ENCODE assay signal across 13 cellular contexts in genomic region chr14:91395466-91395865, GRCh38. TPM values are rescaled to one million over a fixed set of nuclear protein-coding genes. Genes with fewer than 3 reads are reported as not detected.
DNase-seq lines count a peak whose midpoint lies in the region; ATAC-seq, FAIRE-seq and TF ChIP-seq lines count a peak whose summit lies in the region.
"Had no signal": no experiment of that assay in that cellular context is flagged by ENCODE, and none has a peak within 500 bp of the region (broad histone marks: within the 10 kb centered on the region; RNA-seq: fewer than 3 reads in every experiment).

No MANE protein-coding gene starts in this region.

- H3K9ac ChIP-seq in iPS-15b (ENCODE audit: low read depth, low read length) = peak overlapping the region; percentile 32
- no peak overlapping the region for H3K9ac ChIP-seq in PC-3 (ENCODE audit: low read length)

- CTCF ChIA-PET in PC-3 (lab: Charles Lee) = no interaction called here

- no peak overlapping the region for H3K4me3 ChIP-seq in iPS-15b (ENCODE audit: low read depth, low read length)
- no peak overlapping the region for H3K4me3 ChIP-seq in small intestine (ENCODE audit: low read depth in 1 of 2, low read length in 2 of 2)
- H3K4me3 ChIP-seq in PC-3 (ENCODE audit: low read length) = no peak overlapping the region
- H3K4me3 ChIP-seq: body of pancreas, upper lobe of right lung had no signal

- intact Hi-C loops in activated T-helper 1 cell treated with anti-CD3 and anti-CD28 coated beads, Interleukin-12 subunit alpha, Interleukin-12 subunit beta, Interleukin-2, Interleukin-4 antibody, amounts not matched to agents 30 ng/mL and 10 ng/mL and 1 ng/mL, durations not matched to agents 14 hours and 24 hours and 36 hours (cut with micrococcal nuclease) = no loop called here
- intact Hi-C loops in PC-3 (cut with micrococcal nuclease) = no loop called here

- H3K9me3 ChIP-seq in iPS-15b (ENCODE audit: control insufficient read depth, insufficient read depth, low read length) (no peaks in the 10 kb centered on the region), small intestine (ENCODE audit: control insufficient read depth, low read depth) (no peaks in the 10 kb centered on the region), PC-3 (ENCODE audit: low read length) (no peaks in the 10 kb centered on the region)
- H3K9me3 ChIP-seq: body of pancreas, upper lobe of right lung had no signal

- no peak for DNase-seq in activated T-cell treated with anti-CD3 and anti-CD28 coated beads, Interleukin-2, amount 50 U/mL, for 24 hours
- DNase-seq in activated T-cell treated with anti-CD3 and anti-CD28 coated beads, Interleukin-2, amount 50 U/mL, for 1 hour = no peak
- no peak for DNase-seq in activated T-helper 1 cell treated with anti-CD3 and anti-CD28 coated beads, Interleukin-12 subunit alpha, Interleukin-12 subunit beta, Interleukin-2, Interleukin-4 antibody, amounts not matched to agents 30 ng/mL and 10 ng/mL and 1 ng/mL, durations not matched to agents 14 hours and 24 hours and 36 hours (ENCODE audit: low spot score)
- DNase-seq in stimulated activated naive CD8-positive, alpha-beta T cell treated with anti-CD3 and anti-CD28 coated beads, Interleukin-15, amount 100 ng/mL, for 72 hours = no peak
- DNase-seq in small intestine (no peak), NCI-H2081 (lab: John Stamatoyannopoulos, UW) (no peak), PC-3 (no peak)
- DNase-seq: body of pancreas, NCI-H1436 treated with DMSO at 0.1 percent for 48 hours, SW 1271, upper lobe of right lung had no signal

- H2AFZ ChIP-seq in PC-3 (ENCODE audit: low read length) = no peak overlapping the region

- 85 to 91% (median 87%) methylated on average over 5 of the region's 5 CpGs for WGBS in small intestine, 3 donors

- H3K4me1 Mint-ChIP-seq in activated T-cell treated with anti-CD3 and anti-CD28 coated beads, Interleukin-2, amount 50 U/mL, for 24 hours (ENCODE audit: low read depth) = peaks cover 98% of the 10 kb centered on the region
- peaks cover 80% of the 10 kb centered on the region for H3K4me1 Mint-ChIP-seq in activated T-helper 1 cell treated with anti-CD3 and anti-CD28 coated beads, Interleukin-12 subunit alpha, Interleukin-12 subunit beta, Interleukin-2, Interleukin-4 antibody, amounts not matched to agents 30 ng/mL and 10 ng/mL and 1 ng/mL, durations not matched to agents 14 hours and 24 hours and 36 hours (ENCODE audit: low read depth)
- peaks cover 100% of the 10 kb centered on the region for H3K4me1 Mint-ChIP-seq in stimulated activated naive CD8-positive, alpha-beta T cell treated with anti-CD3 and anti-CD28 coated beads, Interleukin-15, amount 100 ng/mL, for 72 hours

- H3K27me3 ChIP-seq in iPS-15b (ENCODE audit: control insufficient read depth, insufficient read depth, low read length) (no peaks in the 10 kb centered on the region), small intestine (ENCODE audit: control insufficient read depth in 2 of 2, insufficient read depth in 2 of 2, low read length in 2 of 2) (no peaks in the 10 kb centered on the region), PC-3 (ENCODE audit: low read length) (no peaks in the 10 kb centered on the region)
- H3K27me3 ChIP-seq: body of pancreas, upper lobe of right lung had no signal

- H3F3A ChIP-seq in PC-3 (ENCODE audit: low read length, unreplicated experiment) = no peaks in the 10 kb centered on the region

- H3K79me2 ChIP-seq in PC-3 (ENCODE audit: low read length) = peaks cover 88% of the 10 kb centered on the region

- H3K4me3 Mint-ChIP-seq in activated T-cell treated with anti-CD3 and anti-CD28 coated beads, Interleukin-2, amount 50 U/mL, for 24 hours = peak overlapping the region; percentile 77
- H3K4me3 Mint-ChIP-seq in activated T-helper 1 cell treated with anti-CD3 and anti-CD28 coated beads, Interleukin-12 subunit alpha, Interleukin-12 subunit beta, Interleukin-2, Interleukin-4 antibody, amounts not matched to agents 30 ng/mL and 10 ng/mL and 1 ng/mL, durations not matched to agents 14 hours and 24 hours and 36 hours = peak overlapping the region; percentile 54
- H3K4me3 Mint-ChIP-seq in stimulated activated naive CD8-positive, alpha-beta T cell treated with anti-CD3 and anti-CD28 coated beads, Interleukin-15, amount 100 ng/mL, for 72 hours = peak overlapping the region; percentile 69 to 75

- no peak for ATAC-seq in stimulated activated naive CD8-positive, alpha-beta T cell treated with anti-CD3 and anti-CD28 coated beads, Interleukin-15, amount 100 ng/mL, for 72 hours
- ATAC-seq in PC-3 = no peak
- ATAC-seq: body of pancreas, upper lobe of right lung had no signal

- no peak for FAIRE-seq in small intestine (lab: Jason Lieb, UNC)
- FAIRE-seq: GM18507 had no signal

- H3K36me3 ChIP-seq in iPS-15b (ENCODE audit: control insufficient read depth, insufficient read depth, low read length) (no peaks in the 10 kb centered on the region), small intestine (ENCODE audit: control insufficient read depth in 2 of 2, insufficient read depth in 2 of 2, low read length in 2 of 2) (no peaks in the 10 kb centered on the region), PC-3 (ENCODE audit: low read depth, low read length) (no peaks in the 10 kb centered on the region)
- H3K36me3 ChIP-seq: upper lobe of right lung had no signal

- no peaks in the 10 kb centered on the region for H4K20me1 ChIP-seq in PC-3 (ENCODE audit: low read length)

- no peaks in the 10 kb centered on the region for H3K9me2 ChIP-seq in PC-3 (replicated peaks; ENCODE audit: low read length)

- H3K27me3 Mint-ChIP-seq in activated T-cell treated with anti-CD3 and anti-CD28 coated beads, Interleukin-2, amount 50 U/mL, for 24 hours = no peaks in the 10 kb centered on the region
- H3K27me3 Mint-ChIP-seq in activated T-helper 1 cell treated with anti-CD3 and anti-CD28 coated beads, Interleukin-12 subunit alpha, Interleukin-12 subunit beta, Interleukin-2, Interleukin-4 antibody, amounts not matched to agents 30 ng/mL and 10 ng/mL and 1 ng/mL, durations not matched to agents 14 hours and 24 hours and 36 hours (ENCODE audit: insufficient read depth) = no peaks in the 10 kb centered on the region
- no peaks in the 10 kb centered on the region for H3K27me3 Mint-ChIP-seq in stimulated activated naive CD8-positive, alpha-beta T cell treated with anti-CD3 and anti-CD28 coated beads, Interleukin-15, amount 100 ng/mL, for 72 hours

- no TSS peak for BruUV-seq in PC-3 (replicated peaks; lab: Mats Ljungman, UMichigan)

- H3K4me2 ChIP-seq in PC-3 (ENCODE audit: low read length) = no peak overlapping the region

- peaks cover 35% of the 10 kb centered on the region for H3K36me3 Mint-ChIP-seq in activated T-cell treated with anti-CD3 and anti-CD28 coated beads, Interleukin-2, amount 50 U/mL, for 24 hours (ENCODE audit: low read depth)
- H3K36me3 Mint-ChIP-seq in activated T-helper 1 cell treated with anti-CD3 and anti-CD28 coated beads, Interleukin-12 subunit alpha, Interleukin-12 subunit beta, Interleukin-2, Interleukin-4 antibody, amounts not matched to agents 30 ng/mL and 10 ng/mL and 1 ng/mL, durations not matched to agents 14 hours and 24 hours and 36 hours (ENCODE audit: low read depth) = peaks cover 22% of the 10 kb centered on the region

- TF ChIP-seq CTCF in PC-3 (conservative IDR thresholded peaks at IDR 0.05; ENCODE audit: low read depth, low read length) = no peak

- H3K27ac ChIP-seq in small intestine (ENCODE audit: low read depth in 1 of 2, low read length in 1 of 2) = no peak overlapping the region
- no peak overlapping the region for H3K27ac ChIP-seq in PC-3 (ENCODE audit: low read length)
- H3K27ac ChIP-seq: body of pancreas, upper lobe of right lung had no signal

- POLR2A ChIA-PET in PC-3 (lab: Charles Lee; ENCODE audit: unreplicated experiment) = interaction anchor here (0.6 kb wide), 1 partner anchor 22 kb away, joined by 4 read pairs; the partner anchor contains the start of gene CCDC88C

- H3K4me1 ChIP-seq in iPS-15b (ENCODE audit: control insufficient read depth, insufficient read depth, low read length) = peaks cover 39% of the 10 kb centered on the region
- H3K4me1 ChIP-seq in small intestine (ENCODE audit: control insufficient read depth in 2 of 2, insufficient read depth in 1 of 2, low read depth in 1 of 2, low read length in 1 of 2) = peaks cover 6 to 10% of the 10 kb centered on the region in 2 donors
- H3K4me1 ChIP-seq in PC-3 (ENCODE audit: insufficient read depth, low read length) = peaks cover 2% of the 10 kb centered on the region

- H3K9me3 Mint-ChIP-seq in activated T-cell treated with anti-CD3 and anti-CD28 coated beads, Interleukin-2, amount 50 U/mL, for 24 hours = no peaks in the 10 kb centered on the region
- H3K9me3 Mint-ChIP-seq in activated T-helper 1 cell treated with anti-CD3 and anti-CD28 coated beads, Interleukin-12 subunit alpha, Interleukin-12 subunit beta, Interleukin-2, Interleukin-4 antibody, amounts not matched to agents 30 ng/mL and 10 ng/mL and 1 ng/mL, durations not matched to agents 14 hours and 24 hours and 36 hours = no peaks in the 10 kb centered on the region
- H3K9me3 Mint-ChIP-seq in stimulated activated naive CD8-positive, alpha-beta T cell treated with anti-CD3 and anti-CD28 coated beads, Interleukin-15, amount 100 ng/mL, for 72 hours = no peaks in the 10 kb centered on the region

- H3K27ac Mint-ChIP-seq in activated T-cell treated with anti-CD3 and anti-CD28 coated beads, Interleukin-2, amount 50 U/mL, for 24 hours = peak overlapping the region; percentile 95
- peak overlapping the region; percentile 93 for H3K27ac Mint-ChIP-seq in activated T-helper 1 cell treated with anti-CD3 and anti-CD28 coated beads, Interleukin-12 subunit alpha, Interleukin-12 subunit beta, Interleukin-2, Interleukin-4 antibody, amounts not matched to agents 30 ng/mL and 10 ng/mL and 1 ng/mL, durations not matched to agents 14 hours and 24 hours and 36 hours
- peak overlapping the region; percentile 74 to 96 for H3K27ac Mint-ChIP-seq in stimulated activated naive CD8-positive, alpha-beta T cell treated with anti-CD3 and anti-CD28 coated beads, Interleukin-15, amount 100 ng/mL, for 72 hours

RNA-seq across cellular contexts. Expression of gene CCDC88C, which starts 22.2 kb away (rescaled TPM):
- 85.9 and 91.7 TPM in 2 replicates for total RNA-seq in activated T-helper 1 cell treated with anti-CD3 and anti-CD28 coated beads, Interleukin-12 subunit alpha, Interleukin-12 subunit beta, Interleukin-2, Interleukin-4 antibody, amounts not matched to agents 30 ng/mL and 10 ng/mL and 1 ng/mL, durations not matched to agents 14 hours and 24 hours and 36 hours
- 10 to 100 TPM; 13.2 to 20.5 (median 16.1) TPM for polyA plus RNA-seq in small intestine
- total RNA-seq in PC-3 (2014; rRNA removed) = 19.7 and 27.4 TPM in 2 replicates
